ENCODE assay signal across 8 cellular contexts in the genomic region with DNA sequence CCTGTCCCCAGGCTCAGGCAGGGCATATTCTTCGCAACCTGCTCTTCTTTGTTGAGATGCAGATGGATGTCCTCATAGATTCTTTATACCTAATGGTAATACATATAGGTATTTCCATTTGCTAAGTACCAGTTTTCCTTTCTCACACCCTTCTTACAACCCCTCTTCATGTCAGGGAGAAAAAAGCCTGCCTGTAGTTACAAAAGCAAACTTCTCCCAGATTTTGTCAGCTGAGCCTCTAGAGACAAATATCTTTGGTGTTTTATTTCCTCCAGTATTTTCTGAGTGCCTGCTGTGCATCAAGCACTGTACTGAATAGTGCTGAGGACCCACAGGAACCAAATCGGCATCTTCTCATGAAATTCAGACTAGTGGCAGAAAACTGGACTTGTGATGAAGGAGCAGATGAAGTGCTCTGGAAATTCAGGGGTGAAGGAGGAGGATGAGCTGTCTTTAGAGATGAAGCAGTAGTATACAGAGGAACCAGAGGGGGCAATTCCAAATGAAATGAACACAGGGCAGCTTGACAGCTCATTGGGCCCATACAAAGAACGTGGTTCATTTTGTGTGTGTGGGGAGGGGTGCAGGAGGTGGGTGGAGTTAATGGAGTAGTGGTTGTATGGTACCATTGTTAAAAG. TPM values are rescaled to one million over a fixed set of nuclear protein-coding genes. Genes with fewer than 3 reads are reported as not detected.
DNase-seq lines count a peak whose midpoint lies in the region; TF ChIP-seq lines count a peak whose summit lies in the region.

No MANE protein-coding gene starts in this region.

- no CpG with 5 or more reads among the region's 3 CpGs for WGBS in iPS DF 6.9 (ENCODE audit: insufficient coverage, insufficient read length)

- TF ChIP-seq CTCF in WERI-Rb-1 (IDR thresholded peaks at IDR 0.05; ENCODE audit: low read depth, low read length): no peak

- H3K4me3 ChIP-seq in WERI-Rb-1 (ENCODE audit: low read depth, low read length) (peak overlapping the region; percentile 50; the same call in 1 of the 2 replicates), iPS DF 6.9 (ENCODE audit: low read length) (peak overlapping the region; percentile 66; the same call in 1 of the 2 replicates)

- peak overlapping the region; percentile 89 for H3K27ac Mint-ChIP-seq in activated naive CD4-positive, alpha-beta T cell treated with anti-CD3 and anti-CD28 coated beads, Interleukin-2, amount 10 ng/mL, durations not matched to agents 7 days and 5 days

- H3K27me3 Mint-ChIP-seq in activated naive CD4-positive, alpha-beta T cell treated with anti-CD3 and anti-CD28 coated beads, Interleukin-2, amount 10 ng/mL, durations not matched to agents 7 days and 5 days: no peaks in the 10 kb centered on the region

- H3K36me3 ChIP-seq in WERI-Rb-1 (peaks cover 54% of the 10 kb centered on the region), iPS DF 6.9 (ENCODE audit: control insufficient read depth, insufficient read depth, low read length) (peaks cover 39% of the 10 kb centered on the region)

- H3K4me1 ChIP-seq in iPS DF 6.9 (ENCODE audit: control insufficient read depth, insufficient read depth, low read length): peaks cover 4% of the 10 kb centered on the region; the same call in 1 of the 2 replicates

- peaks cover 50% of the 10 kb centered on the region for H3K36me3 Mint-ChIP-seq in activated naive CD4-positive, alpha-beta T cell treated with anti-CD3 and anti-CD28 coated beads, Interleukin-2, amount 10 ng/mL, durations not matched to agents 7 days and 5 days

- DNase-seq in activated naive CD4-positive, alpha-beta T cell treated with anti-CD3 and anti-CD28 coated beads, Interleukin-2, amount 10 ng/mL, durations not matched to agents 7 days and 5 days: no peak
- no peak for DNase-seq in activated naive CD4-positive, alpha-beta T cell treated with anti-CD3 and anti-CD28 coated beads, Interleukin-2, amount 50 U/mL, for 16 hours
- DNase-seq in WERI-Rb-1: no peak
- DNase-seq in iPS DF 6.9 (ENCODE audit: low read depth, low spot score): no peak
- DNase-seq in SIG-M5 (lab: John Stamatoyannopoulos, UW): no peak
- no peak for DNase-seq in cortex of kidney (lab: John Stamatoyannopoulos, UW)
- DNase-seq in ureter (ENCODE audit: low spot score): no peak

- peak overlapping the region; percentile 77 for H3K4me3 Mint-ChIP-seq in activated naive CD4-positive, alpha-beta T cell treated with anti-CD3 and anti-CD28 coated beads, Interleukin-2, amount 10 ng/mL, durations not matched to agents 7 days and 5 days

- CTCF ChIA-PET in activated naive CD4-positive, alpha-beta T cell treated with anti-CD3 and anti-CD28 coated beads, Interleukin-2, amount 10 ng/mL, durations not matched to agents 7 days and 5 days (lab: Charles Lee): interaction anchor here (1.1 to 6.4 kb wide), 6 partner anchors 12 to 159 kb away, joined by 3 to 128 read pairs (median 8); partner anchors contain the start of genes C1orf50, P3H1 and SLC2A1

- no peaks in the 10 kb centered on the region for H3K9me3 ChIP-seq in WERI-Rb-1 (ENCODE audit: severe bottlenecking)
- no peaks in the 10 kb centered on the region for H3K9me3 ChIP-seq in iPS DF 6.9 (ENCODE audit: control insufficient read depth, insufficient read depth, low read length)

- H3K9me3 Mint-ChIP-seq in activated naive CD4-positive, alpha-beta T cell treated with anti-CD3 and anti-CD28 coated beads, Interleukin-2, amount 10 ng/mL, durations not matched to agents 7 days and 5 days: no peaks in the 10 kb centered on the region

- peaks cover 66% of the 10 kb centered on the region for H3K4me1 Mint-ChIP-seq in activated naive CD4-positive, alpha-beta T cell treated with anti-CD3 and anti-CD28 coated beads, Interleukin-2, amount 10 ng/mL, durations not matched to agents 7 days and 5 days

- H3K27ac ChIP-seq in WERI-Rb-1 (peak overlapping the region; percentile 94), iPS DF 6.9 (ENCODE audit: low read length) (no peak overlapping the region), temporal lobe (ENCODE audit: low read depth, low read length) (peak overlapping the region; percentile 74)

- no peaks in the 10 kb centered on the region for H3K27me3 ChIP-seq in WERI-Rb-1 (ENCODE audit: insufficient read depth, low read depth, severe bottlenecking)
- H3K27me3 ChIP-seq in iPS DF 6.9 (ENCODE audit: control insufficient read depth, insufficient read depth, low read length): no peaks in the 10 kb centered on the region

RNA-seq across cellular contexts. Expression of gene SLC2A1, which starts 33.4 kb away (rescaled TPM):
- total RNA-seq in temporal lobe: 44.0 TPM
- 246 TPM for total RNA-seq in ureter
